In the genomic region with DNA sequence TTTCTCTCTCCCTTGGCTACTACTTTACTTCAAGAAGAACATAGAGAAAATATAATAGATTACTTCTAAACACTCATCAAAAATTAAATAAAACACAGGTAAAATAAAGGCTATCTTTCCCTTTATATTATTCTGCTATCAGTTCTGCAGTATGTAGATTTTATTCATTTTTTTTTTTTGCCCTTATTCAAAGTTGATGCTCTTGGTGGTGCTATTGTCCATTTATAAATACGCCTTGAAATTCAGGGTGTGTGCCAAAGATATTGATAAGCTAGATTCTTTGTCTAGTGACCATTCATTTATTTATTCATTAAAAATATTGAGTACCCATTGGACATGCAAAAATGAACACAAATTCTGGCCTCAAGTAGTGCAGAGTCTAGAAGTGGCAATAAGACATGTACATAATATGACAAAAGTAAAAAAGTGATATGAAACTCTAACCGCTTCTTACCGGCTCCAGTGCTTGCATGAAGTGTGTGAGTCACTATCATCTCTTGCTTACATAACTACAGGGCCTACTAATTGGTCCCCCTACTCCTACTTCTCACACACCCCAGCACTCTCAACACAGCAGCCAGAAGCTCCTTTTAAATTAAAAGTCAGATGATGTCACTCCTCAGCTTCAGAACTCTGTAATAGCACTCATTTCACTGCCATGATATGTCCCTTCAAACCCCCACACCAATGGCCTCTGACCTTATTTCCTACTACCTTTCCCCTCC, we compare ENCODE assay signal across 9 cellular contexts.
DNase-seq lines count a peak whose midpoint lies in the region; ATAC-seq lines count a peak whose summit lies in the region.
"Had no signal": no experiment of that assay in that cellular context is flagged by ENCODE, and none has a peak within 500 bp of the region (broad histone marks: within the 10 kb centered on the region; RNA-seq: fewer than 3 reads in every experiment).

No MANE protein-coding gene starts in this region.

- H2BK5ac ChIP-seq in trophoblast cell (ENCODE audit: low read depth, low read length, poor library complexity): no peak overlapping the region

- no peak overlapping the region for H2BK12ac ChIP-seq in trophoblast cell (ENCODE audit: low read length)

- H2AK5ac ChIP-seq in trophoblast cell (ENCODE audit: low read length): no peak overlapping the region

- H3K9ac ChIP-seq in SK-N-MC (ENCODE audit: insufficient read length) (no peak overlapping the region), trophoblast cell (ENCODE audit: low read length) (no peak overlapping the region)
- H3K9ac ChIP-seq: parathyroid adenoma had no signal

- no peaks in the 10 kb centered on the region for H3K27me3 ChIP-seq in trophoblast cell (ENCODE audit: insufficient read depth, low read length)

- no CpG with 5 or more reads among the region's 3 CpGs for WGBS in trophoblast cell (ENCODE audit: extremely low coverage, insufficient coverage, insufficient read length)

- no peak overlapping the region for H3K4ac ChIP-seq in trophoblast cell (ENCODE audit: low read depth, low read length)

- H3K36me3 ChIP-seq in SK-N-MC (ENCODE audit: insufficient read depth, low read length) (no peaks in the 10 kb centered on the region), trophoblast cell (ENCODE audit: control insufficient read depth in 1 of 2, insufficient read depth in 2 of 2, low read length in 2 of 2) (no peaks in the 10 kb centered on the region)

- H3K14ac ChIP-seq in trophoblast cell (ENCODE audit: low read length): no peak overlapping the region

- no peak overlapping the region for H3K4me2 ChIP-seq in trophoblast cell (ENCODE audit: low read length)

- H3K79me1 ChIP-seq in trophoblast cell (ENCODE audit: low read length): no peaks in the 10 kb centered on the region

- no peak overlapping the region for H4K91ac ChIP-seq in trophoblast cell (ENCODE audit: low read depth, low read length)

- H3K18ac ChIP-seq in trophoblast cell (ENCODE audit: low read length): no peak overlapping the region

- H3K9me3 ChIP-seq in SK-N-MC (ENCODE audit: low read depth, low read length) (no peaks in the 10 kb centered on the region), trophoblast cell (ENCODE audit: insufficient read depth, low read depth, low read length) (no peaks in the 10 kb centered on the region)

- no peaks in the 10 kb centered on the region for H3K79me2 ChIP-seq in trophoblast cell (ENCODE audit: control insufficient read depth, insufficient read depth, low read length, poor library complexity)
- H3K79me2 ChIP-seq: parathyroid adenoma had no signal

- H3K27ac ChIP-seq in SK-N-MC (no peak overlapping the region), trophoblast cell (ENCODE audit: low read depth, low read length) (no peak overlapping the region)
- H3K27ac ChIP-seq: parathyroid adenoma had no signal

- DNase-seq in CD1c-positive myeloid dendritic cell (ENCODE audit: extremely low spot score) (peak; percentile 78), SK-N-MC (ENCODE audit: low read depth, low spot score) (peak; percentile 2), trophoblast cell (no peak), LoVo (ENCODE audit: low spot score) (no peak), middle frontal gyrus (ENCODE audit: extremely low spot score, low spot score) (no peak), NCI-H128 (lab: John Stamatoyannopoulos, UW; ENCODE audit: unreplicated experiment) (no peak)

- H3K23ac ChIP-seq in trophoblast cell (ENCODE audit: low read length): no peak overlapping the region

- H2BK120ac ChIP-seq in trophoblast cell (ENCODE audit: insufficient read depth, low read length, poor library complexity): no peak overlapping the region

- no peaks in the 10 kb centered on the region for H3K4me1 ChIP-seq in trophoblast cell (ENCODE audit: control insufficient read depth in 1 of 2, insufficient read depth in 2 of 2, low read length in 2 of 2)
- H3K4me1 ChIP-seq: parathyroid adenoma had no signal

- H4K8ac ChIP-seq in trophoblast cell (ENCODE audit: low read depth, low read length): no peak overlapping the region

- H3K4me3 ChIP-seq in SK-N-MC (no peak overlapping the region), trophoblast cell (ENCODE audit: low read depth, low read length) (no peak overlapping the region)

- no peak overlapping the region for H4K12ac ChIP-seq in trophoblast cell (ENCODE audit: low read depth, low read length)

- peak; percentile 89 for ATAC-seq in GM19468 (IDR thresholded peaks at IDR 0.05; ENCODE audit: extremely low read depth, unreplicated experiment)
- ATAC-seq in HG03342 (IDR thresholded peaks at IDR 0.05; ENCODE audit: unreplicated experiment): peak; percentile 96

- no peak overlapping the region for H2AFZ ChIP-seq in trophoblast cell (ENCODE audit: insufficient read depth, low read length, poor library complexity)
- H2AFZ ChIP-seq: parathyroid adenoma had no signal

Comparison
In these comparisons a context has a peak if more than half of its experiments do, and no peak if none do; other contexts are left out.
1. DNase-seq: peak in CD1c-positive myeloid dendritic cell (single experiment) and SK-N-MC (single experiment); none in trophoblast cell (0 of 2), LoVo (single experiment), middle frontal gyrus (single experiment) and NCI-H128 (single experiment).